Comparison of ENCODE assay signal across 19 cellular contexts in the genomic region with DNA sequence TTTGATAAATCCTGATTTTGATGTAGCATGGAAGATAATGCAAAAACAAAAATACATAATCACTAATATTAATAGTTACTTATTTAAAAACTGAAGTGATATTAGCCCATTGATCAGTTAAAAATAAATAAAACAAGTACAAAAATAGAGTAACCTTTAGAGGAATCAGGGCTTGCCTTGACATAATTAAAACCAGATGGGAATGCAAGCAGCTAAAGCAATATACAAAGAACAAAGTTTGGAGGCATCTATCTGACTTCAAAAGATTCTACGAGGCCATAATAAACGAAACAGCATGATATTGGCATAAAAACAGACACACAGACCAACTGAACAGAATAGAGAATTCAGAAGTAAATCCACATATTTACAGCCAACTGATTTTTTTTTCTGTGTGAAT. TPM values are rescaled to one million over a fixed set of nuclear protein-coding genes. Genes with fewer than 3 reads are reported as not detected.
A peak's percentile ranks its signal among the peaks of the same experiment; 100 is the strongest.
DNase-seq lines count a peak whose midpoint lies in the region; ATAC-seq and TF ChIP-seq lines count a peak whose summit lies in the region.
"Had no signal": no experiment of that assay in that cellular context is flagged by ENCODE, and none has a peak within 500 bp of the region (broad histone marks: within the 10 kb centered on the region; RNA-seq: fewer than 3 reads in every experiment).

No MANE protein-coding gene starts in this region.

- no peaks in the 10 kb centered on the region for H3K36me3 Mint-ChIP-seq in type B pancreatic cell

- no peaks in the 10 kb centered on the region for H3F3A ChIP-seq in GM23248 (ENCODE audit: insufficient read depth)

- H3K27ac Mint-ChIP-seq in type B pancreatic cell: no peak overlapping the region
- H3K27ac Mint-ChIP-seq: CD4-positive, alpha-beta memory T cell had no signal

- no peak overlapping the region for H2AFZ ChIP-seq in GM23248

- no peaks in the 10 kb centered on the region for H4K20me1 ChIP-seq in GM23248 (ENCODE audit: insufficient read depth)
- H4K20me1 ChIP-seq: BLaER1 had no signal

- no peak for ATAC-seq in GM18909 (IDR thresholded peaks at IDR 0.05; ENCODE audit: poor library complexity, unreplicated experiment)

- no peaks in the 10 kb centered on the region for H3K36me3 ChIP-seq in GM23248 (ENCODE audit: low read depth)
- no peaks in the 10 kb centered on the region for H3K36me3 ChIP-seq in adipocyte (ENCODE audit: control insufficient read depth, insufficient read depth, low read length, severe bottlenecking)
- H3K36me3 ChIP-seq: BLaER1, HAP-1 had no signal

- no peak overlapping the region for H3K27ac ChIP-seq in GM23248
- H3K27ac ChIP-seq: BLaER1 had no signal

- no peaks in the 10 kb centered on the region for H3K27me3 Mint-ChIP-seq in type B pancreatic cell

- H3K4me3 Mint-ChIP-seq in type B pancreatic cell: no peak overlapping the region
- H3K4me3 Mint-ChIP-seq: CD4-positive, alpha-beta memory T cell had no signal

- H3K9ac ChIP-seq in GM23248 (no peak overlapping the region), adipocyte (ENCODE audit: low read length) (no peak overlapping the region)
- H3K9ac ChIP-seq: BLaER1 had no signal

- TF ChIP-seq CTCF in fibroblast of the aortic adventitia (IDR thresholded peaks at IDR 0.05; ENCODE audit: insufficient read depth, low read length) (no peak), type B pancreatic cell (conservative IDR thresholded peaks at IDR 0.05) (no peak)

- no peaks in the 10 kb centered on the region for H3K79me2 ChIP-seq in GM23248 (ENCODE audit: insufficient read depth)

- no peak overlapping the region for H3K4me2 ChIP-seq in GM23248 (ENCODE audit: unreplicated experiment)
- H3K4me2 ChIP-seq: BLaER1 had no signal

- peaks cover 5% of the 10 kb centered on the region for H3K4me1 Mint-ChIP-seq in type B pancreatic cell (ENCODE audit: unreplicated experiment)
- H3K4me1 Mint-ChIP-seq: CD4-positive, alpha-beta memory T cell had no signal

- peak; percentile 38 for DNase-seq in AG08395 (ENCODE audit: low spot score)
- peak; percentile 65 for DNase-seq in GM23248
- peak; percentile 79 for DNase-seq in adipocyte (ENCODE audit: low read depth)
- DNase-seq in fibroblast of the aortic adventitia (ENCODE audit: low read depth): peak; percentile 29
- no peak for DNase-seq in type B pancreatic cell (ENCODE audit: extremely low spot score, unreplicated experiment)
- DNase-seq in NCI-H446 treated with DMSO at 0.1 percent for 48 hours (lab: John Stamatoyannopoulos, UW): no peak
- DNase-seq in GF-D8 (lab: John Stamatoyannopoulos, UW): no peak
- DNase-seq: 8988T; Calu3; CD4-positive, alpha-beta memory T cell; KBM-7; NCI-H1694 treated with DMSO at 0.1 percent for 48 hours; NCI-H510A treated with DMSO at 0.1 percent for 48 hours; NCI-H82; OCI-M1; SHP77 had no signal

- H3K27me3 ChIP-seq in GM23248 (replicated peaks; ENCODE audit: insufficient read depth) (no peaks in the 10 kb centered on the region), adipocyte (replicated peaks; ENCODE audit: control insufficient read depth, insufficient read depth, low read length) (no peaks in the 10 kb centered on the region)
- H3K27me3 ChIP-seq: BLaER1 had no signal

- H3K9me3 Mint-ChIP-seq in type B pancreatic cell: peaks cover 3% of the 10 kb centered on the region

- 3% methylated on average over 2 of the region's 2 CpGs for WGBS in GM23248 (ENCODE audit: low coverage in 1 of 2, low lambda C conversion rate in 2 of 2, missing lambda C conversion rate in 2 of 2), 2 experiments

- no peaks in the 10 kb centered on the region for H3K9me3 ChIP-seq in GM23248 (ENCODE audit: low read depth)
- no peaks in the 10 kb centered on the region for H3K9me3 ChIP-seq in adipocyte (ENCODE audit: control insufficient read depth, low read length)
- H3K9me3 ChIP-seq: HAP-1 had no signal

- H3K4me1 ChIP-seq in GM23248 (ENCODE audit: insufficient read depth) (no peaks in the 10 kb centered on the region), adipocyte (ENCODE audit: control insufficient read depth, insufficient read depth, low read length) (no peaks in the 10 kb centered on the region)
- H3K4me1 ChIP-seq: BLaER1 had no signal

- H3K9me2 ChIP-seq in GM23248 (ENCODE audit: insufficient read depth): no peaks in the 10 kb centered on the region

- H3K4me3 ChIP-seq in GM23248 (no peak overlapping the region), adipocyte (ENCODE audit: low read length) (no peak overlapping the region), fibroblast of the aortic adventitia (ENCODE audit: low read depth, low read length) (no peak overlapping the region)
- H3K4me3 ChIP-seq: BLaER1, HAP-1 had no signal

- in situ Hi-C loops in GM23248 (cut with MboI): no loop called here

RNA-seq across cellular contexts. Expression of a gene that starts 15.0 kb away (rescaled TPM):
- total RNA-seq in GM23248 (2014; rRNA removed; shearing (Covaris generic)): 17.8 and 25.1 TPM in 2 replicates
- 5.6 and 5.7 TPM in 2 replicates for polyA plus RNA-seq in GM23248 (2016; fragmentation: Nextera tagmentation; extraction: Ambion mirVana)
- total RNA-seq in fibroblast of the aortic adventitia (ENCODE audit: low replicate concordance) (14.8 and 18.8 TPM in 2 replicates), type B pancreatic cell (ENCODE audit: low replicate concordance) (16.7 and 17.9 TPM in 2 replicates)

RNA-seq across cellular contexts. Expression of a gene that starts 25.8 kb away (rescaled TPM):
- total RNA-seq in GM23248 (2014; rRNA removed; shearing (Covaris generic)): 42.8 and 43.3 TPM in 2 replicates
- 34.1 and 39.1 TPM in 2 replicates for polyA plus RNA-seq in GM23248 (2016; fragmentation: Nextera tagmentation; extraction: Ambion mirVana)
- total RNA-seq in fibroblast of the aortic adventitia (ENCODE audit: low replicate concordance): 19.1 and 38.5 TPM in 2 replicates
- total RNA-seq in type B pancreatic cell (ENCODE audit: low replicate concordance): 21.7 and 26.1 TPM in 2 replicates

Comparison
In these comparisons a context has a peak if more than half of its experiments do, and no peak if none do; other contexts are left out.
1. DNase-seq: peak in AG08395 (single experiment), GM23248 (single experiment), adipocyte (single experiment) and fibroblast of the aortic adventitia (single experiment); none in type B pancreatic cell (single experiment), NCI-H446 treated with DMSO at 0.1 percent for 48 hours (single experiment) and GF-D8 (single experiment).